Comparison of ENCODE assay signal across 27 cellular contexts in the genomic region with DNA sequence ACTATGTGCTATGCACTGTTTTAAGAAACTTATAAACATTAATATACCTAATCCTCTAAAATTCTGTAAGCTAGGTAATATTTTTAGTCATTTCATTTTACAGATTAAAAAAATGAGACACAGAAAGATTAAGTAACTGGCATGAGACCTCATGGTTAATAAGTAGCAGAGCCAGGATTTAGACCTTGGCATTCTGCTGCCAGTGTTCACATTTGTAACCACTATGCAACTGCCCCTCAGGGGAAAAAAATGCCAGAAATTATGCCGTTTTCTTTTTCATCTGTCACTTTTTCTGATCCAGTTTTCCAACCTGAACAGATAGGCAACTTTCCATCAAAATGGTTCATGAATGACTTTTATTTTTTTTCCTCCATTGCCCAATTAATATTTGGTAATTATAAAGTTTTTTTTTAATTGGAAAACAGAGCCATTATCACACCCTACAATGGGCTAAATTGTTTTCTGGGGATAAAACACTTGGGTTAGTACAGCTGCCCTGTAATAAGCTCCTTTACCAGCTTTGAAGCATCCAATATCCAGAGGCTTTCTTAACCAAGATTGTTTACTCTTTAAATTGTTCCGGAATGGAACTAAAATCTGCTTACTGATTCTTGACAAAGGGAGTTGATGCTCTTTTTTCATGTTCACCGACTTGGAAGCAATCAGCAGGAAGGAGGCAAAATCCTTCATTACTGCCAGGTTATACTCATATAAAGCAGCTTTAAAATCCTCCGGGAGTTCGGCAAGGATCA. TPM values are rescaled to one million over a fixed set of nuclear protein-coding genes. Genes with fewer than 3 reads are reported as not detected.
"Had no signal": no experiment of that assay in that cellular context is flagged by ENCODE, and none has a peak within 500 bp of the region (broad histone marks: within the 10 kb centered on the region; RNA-seq: fewer than 3 reads in every experiment).

No MANE protein-coding gene starts in this region.

- H3K27me3 ChIP-seq: adrenal gland, breast epithelium, SJCRH30 had no signal

- H3K4me1 Mint-ChIP-seq: activated naive CD8-positive, alpha-beta T cell treated with anti-CD3 and anti-CD28 coated beads, Interleukin-2, amount 10 ng/mL, durations not matched to agents 7 days and 5 days; WTC11 had no signal

- H3K4me3 Mint-ChIP-seq: activated CD8-positive, alpha-beta T cell treated with anti-CD3 and anti-CD28 coated beads, Interleukin-2, amount 10 ng/mL, durations not matched to agents 7 days and 5 days; activated naive CD8-positive, alpha-beta T cell treated with anti-CD3 and anti-CD28 coated beads, Interleukin-2, amount 10 ng/mL, durations not matched to agents 7 days and 5 days; WTC11 had no signal

- H3K4me1 ChIP-seq: adrenal gland, breast epithelium, SJCRH30 had no signal

- ATAC-seq: activated CD8-positive, alpha-beta T cell treated with anti-CD3 and anti-CD28 coated beads, Interleukin-2, amount 10 ng/mL, durations not matched to agents 7 days and 5 days; Right ventricle myocardium inferior; WTC11 had no signal

- H3K9me3 ChIP-seq: adrenal gland, breast epithelium, SJCRH30, SK-N-SH had no signal

- H3K9me3 Mint-ChIP-seq: activated naive CD8-positive, alpha-beta T cell treated with anti-CD3 and anti-CD28 coated beads, Interleukin-2, amount 10 ng/mL, durations not matched to agents 7 days and 5 days; WTC11 had no signal

- H3K4me3 ChIP-seq: adrenal gland, breast epithelium, SJCRH30 had no signal

- H3K27ac Mint-ChIP-seq: activated CD8-positive, alpha-beta T cell treated with anti-CD3 and anti-CD28 coated beads, Interleukin-2, amount 10 ng/mL, durations not matched to agents 7 days and 5 days; WTC11 had no signal

- H3K36me3 ChIP-seq: adrenal gland, breast epithelium, SJCRH30 had no signal

- DNase-seq: activated CD4-positive, alpha-beta T cell treated with anti-CD3 and anti-CD28 coated beads for 48 hours; activated CD4-positive, alpha-beta T cell treated with anti-CD3 and anti-CD28 coated beads, Interleukin-2, amount 50 U/mL, for 4 hours; activated CD4-positive, CD25-positive, alpha-beta regulatory T cell treated with anti-CD3 and anti-CD28 coated beads, Interleukin-2, amount 50 U/mL, for 72 hours; activated CD8-positive, alpha-beta memory T cell treated with anti-CD3 and anti-CD28 coated beads, Interleukin-2, amount 50 U/mL, for 48 hours; activated CD8-positive, alpha-beta T cell treated with anti-CD3 and anti-CD28 coated beads, Interleukin-2, amount 10 ng/mL, durations not matched to agents 7 days and 5 days; activated naive CD4-positive, alpha-beta T cell treated with anti-CD3 and anti-CD28 coated beads, Interleukin-2, amount 50 U/mL, for 16 hours; activated naive CD8-positive, alpha-beta T cell treated with anti-CD3 and anti-CD28 coated beads, Interleukin-2, amount 10 ng/mL, durations not matched to agents 7 days and 5 days; activated T-cell treated with anti-CD3 and anti-CD28 coated beads, Interleukin-2, amount 50 U/mL, for 1 hour; adrenal gland; anterior cingulate cortex; caudate nucleus; Kasumi-1; KBM-7; NCI-H1105 treated with DMSO at 0.1 percent for 48 hours; NCI-H1436 treated with DMSO at 0.1 percent for 48 hours; NCI-H187; NCI-H2081; NCI-H446; NCI-H526; NCI-H82; RPMI8226; SJCRH30; SK-N-SH had no signal

- H3K27me3 Mint-ChIP-seq: activated naive CD8-positive, alpha-beta T cell treated with anti-CD3 and anti-CD28 coated beads, Interleukin-2, amount 10 ng/mL, durations not matched to agents 7 days and 5 days had no signal

- H3K27ac ChIP-seq: adrenal gland, breast epithelium, SJCRH30 had no signal

- H3K36me3 Mint-ChIP-seq: WTC11 had no signal

RNA-seq across cellular contexts. Expression of a gene that starts 56.4 kb away (rescaled TPM):
- total RNA-seq: OCI-LY7 had no signal
